Comparison of ENCODE assay signal across 14 cellular contexts in genomic region chr1:36211841-36212240, GRCh38. TPM values are rescaled to one million over a fixed set of nuclear protein-coding genes. Genes with fewer than 3 reads are reported as not detected.
DNase-seq lines count a peak whose midpoint lies in the region; ATAC-seq, FAIRE-seq and TF ChIP-seq lines count a peak whose summit lies in the region.
"Had no signal": no experiment of that assay in that cellular context is flagged by ENCODE, and none has a peak within 500 bp of the region (broad histone marks: within the 10 kb centered on the region; RNA-seq: fewer than 3 reads in every experiment).

No MANE protein-coding gene starts in this region.

- no peaks in the 10 kb centered on the region for H3K9me1 ChIP-seq in K562 (ENCODE audit: control insufficient read depth, insufficient read depth, low read length)

- TF ChIP-seq RAD21 in K562 (CRISPR knock-in tag; conservative IDR thresholded peaks at IDR 0.05 in 1 of 2, IDR thresholded peaks at IDR 0.05 in 1 of 2) = no peak

- TF ChIP-seq POLR2A in K562 (conservative IDR thresholded peaks at IDR 0.05) (no peak), spleen (IDR thresholded peaks at IDR 0.05) (no peak)

- no peak overlapping the region for H3K4me3 ChIP-seq in K562
- no peak overlapping the region for H3K4me3 ChIP-seq in fibroblast of villous mesenchyme (ENCODE audit: low read depth, low read length)
- H3K4me3 ChIP-seq in small intestine (ENCODE audit: low read depth in 1 of 2, low read length in 2 of 2) = no peak overlapping the region
- no peak overlapping the region for H3K4me3 ChIP-seq in spleen
- no peak overlapping the region for H3K4me3 ChIP-seq in H7 (ENCODE audit: insufficient read depth, low read depth, low read length)
- H3K4me3 ChIP-seq: GM23338 had no signal

- H3K9me3 ChIP-seq in K562 (replicated peaks; ENCODE audit: control insufficient read depth, insufficient read depth, low read depth, low read length) (no peaks in the 10 kb centered on the region), small intestine (ENCODE audit: control insufficient read depth, low read depth) (no peaks in the 10 kb centered on the region), spleen (no peaks in the 10 kb centered on the region)

- TF ChIP-seq CTCF in K562 (IDR thresholded peaks at IDR 0.05 in 2 of 3, conservative IDR thresholded peaks at IDR 0.05 in 1 of 3; ENCODE audit: insufficient read depth in 2 of 3, low read depth in 1 of 3, low read length in 3 of 3) (no peak), fibroblast of villous mesenchyme (IDR thresholded peaks at IDR 0.05; ENCODE audit: insufficient read depth, low read depth, low read length) (no peak), spleen (IDR thresholded peaks at IDR 0.05 in 8 of 11, conservative IDR thresholded peaks at IDR 0.05 in 3 of 11) (no peak)

- peak; percentile 23; the same call in 1 of the 3 replicates for ATAC-seq in K562
- ATAC-seq: GM23338 had no signal

- no peaks in the 10 kb centered on the region for H3K36me3 ChIP-seq in K562 (ENCODE audit: control insufficient read depth, insufficient read depth, low read length)
- no peaks in the 10 kb centered on the region for H3K36me3 ChIP-seq in small intestine (ENCODE audit: control insufficient read depth in 2 of 2, insufficient read depth in 2 of 2, low read length in 2 of 2)
- no peaks in the 10 kb centered on the region for H3K36me3 ChIP-seq in spleen
- no peaks in the 10 kb centered on the region for H3K36me3 ChIP-seq in H7 (replicated peaks; ENCODE audit: control insufficient read depth, insufficient read depth, low read length)

- in situ Hi-C loops in K562 (cut with MboI) = no loop called here

- H3K4me2 ChIP-seq in K562 (ENCODE audit: insufficient read depth, low read length) = no peak overlapping the region
- H3K4me2 ChIP-seq: GM23338 had no signal

- TF ChIP-seq EP300 in K562 (IDR thresholded peaks at IDR 0.05; ENCODE audit: low read length) = no peak

- H2AFZ ChIP-seq in K562 (ENCODE audit: low read depth, low read length) = peak overlapping the region; percentile 37
- H2AFZ ChIP-seq: GM23338 had no signal

- 42% methylated on average over 2 of the region's 2 CpGs for WGBS in K562 (ENCODE audit: insufficient coverage, low coverage, missing lambda C conversion rate)
- 78 to 88% (median 83%) methylated on average over 2 of the region's 2 CpGs for WGBS in small intestine, 3 donors
- 57 to 93% (median 79%) methylated on average over 2 of the region's 2 CpGs for WGBS in spleen, 5 donors

- H4K20me1 ChIP-seq in K562 (replicated peaks; ENCODE audit: control insufficient read depth, insufficient read depth, low read length) = no peaks in the 10 kb centered on the region

- no peaks in the 10 kb centered on the region for H3K27me3 ChIP-seq in K562 (ENCODE audit: control insufficient read depth in 2 of 2, insufficient read depth in 2 of 2, low read length in 2 of 2)
- no peaks in the 10 kb centered on the region for H3K27me3 ChIP-seq in small intestine (ENCODE audit: control insufficient read depth in 2 of 2, insufficient read depth in 2 of 2, low read length in 2 of 2)
- no peaks in the 10 kb centered on the region for H3K27me3 ChIP-seq in spleen (replicated peaks in 1 of 7)
- H3K27me3 ChIP-seq in H7 (ENCODE audit: control insufficient read depth, insufficient read depth, low read length) = no peaks in the 10 kb centered on the region

- no peak overlapping the region for H3K27ac ChIP-seq in K562 (ENCODE audit: extremely low read depth, low read depth, low read length)
- H3K27ac ChIP-seq in small intestine (ENCODE audit: low read depth in 1 of 2, low read length in 1 of 2) = no peak overlapping the region
- no peak overlapping the region for H3K27ac ChIP-seq in spleen
- H3K27ac ChIP-seq: 22Rv1 had no signal

- CTCF ChIA-PET in K562 (lab: Yijun Ruan, JAX; ENCODE audit: low intra/inter-chr PET ratio) = no interaction called here

- peak; percentile 78 for DNase-seq in NCI-H82 (lab: John Stamatoyannopoulos, UW)
- DNase-seq in NCI-H82 treated with DMSO at 0.1 percent for 48 hours (lab: John Stamatoyannopoulos, UW; ENCODE audit: unreplicated experiment) = no peak
- no peak for DNase-seq in K562 (ENCODE audit: extremely low read depth in 1 of 4, low spot score in 3 of 4)
- DNase-seq in fibroblast of villous mesenchyme (ENCODE audit: low read depth) = peak; percentile 90
- peak; percentile 39 for DNase-seq in small intestine
- no peak for DNase-seq in spleen
- no peak for DNase-seq in H7
- no peak for DNase-seq in cerebellar nuclear complex (lab: John Stamatoyannopoulos, UW)
- DNase-seq: DMS 273 treated with DMSO at 0.1 percent for 48 hours, H9 had no signal

- POLR2A ChIA-PET in K562 (lab: Yijun Ruan, JAX) = interaction anchor here (0.9 to 4.9 kb wide), 4 partner anchors 11 to 52 kb away, joined by 3 to 48 read pairs (median 4); partner anchors contain the start of gene THRAP3

- no peaks in the 10 kb centered on the region for H3K79me2 ChIP-seq in K562 (ENCODE audit: control insufficient read depth, insufficient read depth, low read length)

- no TSS peak for BruUV-seq in K562 (replicated peaks; lab: Mats Ljungman, UMichigan)

- intact Hi-C loops in K562 (cut with micrococcal nuclease) (no loop called here), spleen (cut with DNase I; ENCODE audit: low total_unique reads) (no loop called here)

- FAIRE-seq in K562 (lab: Jason Lieb, UNC) (no peak), small intestine (lab: Jason Lieb, UNC) (no peak)
- FAIRE-seq: GM18507, HTR-8/SVneo had no signal

- H3K9ac ChIP-seq in K562 (ENCODE audit: insufficient read depth in 1 of 2, low read depth in 2 of 2, low read length in 2 of 2) = no peak overlapping the region

- H3K4me1 ChIP-seq in K562 (replicated peaks in 1 of 2; ENCODE audit: control insufficient read depth in 2 of 2, insufficient read depth in 2 of 2, low read length in 2 of 2) (peaks cover 7 to 13% of the 10 kb centered on the region in 2 experiments; a peak in 3 of 5 replicates), small intestine (ENCODE audit: control insufficient read depth in 2 of 2, insufficient read depth in 1 of 2, low read depth in 1 of 2, low read length in 1 of 2) (no peaks in the 10 kb centered on the region), spleen (peaks cover 0 to 18% (median 5%) of the 10 kb centered on the region in 6 donors)

TF ChIP-seq in K562, 482 proteins besides CTCF, POLR2A, EP300 and RAD21 (continues in another document):
- no peak for TF ChIP-seq PYGO2 (tag; IDR thresholded peaks at IDR 0.05)
- TF ChIP-seq ZNF282 (CRISPR knock-in tag; IDR thresholded peaks at IDR 0.05) = no peak

RNA-seq across cellular contexts. Expression of gene THRAP3, which starts 12.4 kb away (rescaled TPM):
- 53.3 and 99.3 TPM in 2 replicates for total RNA-seq in K562 (2011; cell fraction: chromatin; rRNA removed; ENCODE audit: low replicate concordance)
- 40.0 and 45.4 TPM in 2 replicates for total RNA-seq in K562 (2011; cell fraction: nucleolus; rRNA removed)
- total RNA-seq in K562 (2011; cell fraction: nucleoplasm; rRNA removed) = 40.3 and 53.6 TPM in 2 replicates
- total RNA-seq in K562 (2014; rRNA removed) (67.9 and 70.5 TPM in 2 replicates), K562 (2014; rRNA removed; fragmentation: Illumina TruSeq; extraction: Trizol) (100 and 118 TPM in 2 replicates), K562 (2015; rRNA removed; fragmentation: Illumina TruSeq; extraction: Trizol) (125 and 128 TPM in 2 replicates), K562 (2021) (107 and 123 TPM in 2 replicates), fibroblast of villous mesenchyme (120 and 130 TPM in 2 replicates), spleen (100 to 1,000 TPM in 1 of 7 donors, 10 to 100 TPM in 6; 72.8 to 109 (median 95.4) TPM)
- polyA plus RNA-seq in K562 (2011; rRNA removed) (101 and 113 TPM in 2 replicates), K562 (2014; fragmentation: Illumina TruSeq; extraction: Trizol) (133 TPM in 2 replicates), K562 (2014; fragmentation: Nextera tagmentation; extraction: Ambion mirVana) (100 to 1,000 TPM in 1 of 2 experiments, 10 to 100 TPM in 1; 66.2 to 135 TPM), K562 (2014; rRNA removed) (76.9 and 99.0 TPM in 2 replicates), small intestine (10 to 100 TPM; 25.9 to 41.0 (median 29.1) TPM), spleen (10 to 100 TPM; 21.2 to 33.0 (median 27.0) TPM)
- 36.7 and 54.3 TPM in 2 replicates for polyA plus RNA-seq in K562 (2011; cell fraction: cytosol; rRNA removed)
- polyA plus RNA-seq in K562 (2011; cell fraction: nucleus; rRNA removed) = 58.5 and 65.3 TPM in 2 replicates
- 61.1 and 64.3 TPM in 2 replicates for polyA plus RNA-seq in K562 (2012)
- 180 TPM in 2 replicates for polyA minus RNA-seq in K562 (2011; rRNA and poly(A)+ RNA removed)
- polyA minus RNA-seq in K562 (2011; cell fraction: cytosol; rRNA and poly(A)+ RNA removed) = 49.1 and 81.3 TPM in 2 replicates
- polyA minus RNA-seq in K562 (2011; cell fraction: nucleus; rRNA and poly(A)+ RNA removed) = 29.9 and 65.6 TPM in 2 replicates
- 82.7 and 90.7 TPM in 2 replicates for total RNA-seq in H7 (2014; rRNA removed; shearing (Covaris generic))

RNA-seq across cellular contexts. Expression of gene MAP7D1, which starts 55.9 kb away (rescaled TPM):
- total RNA-seq in K562 (2011; cell fraction: chromatin; rRNA removed; ENCODE audit: low replicate concordance) = 28.8 and 80.6 TPM in 2 replicates
- total RNA-seq in K562 (2011; cell fraction: nucleolus; rRNA removed) = 47.5 and 62.2 TPM in 2 replicates
- total RNA-seq in K562 (2011; cell fraction: nucleoplasm; rRNA removed) = 37.8 and 52.2 TPM in 2 replicates
- total RNA-seq in K562 (2014; rRNA removed) (72.8 and 74.4 TPM in 2 replicates), K562 (2014; rRNA removed; fragmentation: Illumina TruSeq; extraction: Trizol) (17.4 and 20.8 TPM in 2 replicates), K562 (2015; rRNA removed; fragmentation: Illumina TruSeq; extraction: Trizol) (34.5 and 37.8 TPM in 2 replicates), K562 (2021) (101 and 108 TPM in 2 replicates), fibroblast of villous mesenchyme (142 and 187 TPM in 2 replicates), spleen (100 to 1,000 TPM in 3 of 7 donors, 10 to 100 TPM in 4; 72.6 to 116 (median 96.9) TPM)
- polyA plus RNA-seq in K562 (2011; rRNA removed) (17.2 and 18.4 TPM in 2 replicates), K562 (2014; fragmentation: Illumina TruSeq; extraction: Trizol) (49.2 and 53.7 TPM in 2 replicates), K562 (2014; fragmentation: Nextera tagmentation; extraction: Ambion mirVana) (1 to 10 TPM; 3.6 to 4.4 TPM), K562 (2014; rRNA removed) (53.8 and 54.7 TPM in 2 replicates), small intestine (10 to 100 TPM; 37.4 to 58.6 (median 47.9) TPM), spleen (10 to 100 TPM; 30.4 to 62.7 (median 38.0) TPM)
- polyA plus RNA-seq in K562 (2011; cell fraction: cytosol; rRNA removed) = 14.6 and 28.7 TPM in 2 replicates
- 34.1 and 46.2 TPM in 2 replicates for polyA plus RNA-seq in K562 (2011; cell fraction: nucleus; rRNA removed)
- 51.5 and 56.5 TPM in 2 replicates for polyA plus RNA-seq in K562 (2012)
- polyA minus RNA-seq in K562 (2011; rRNA and poly(A)+ RNA removed) = 8.2 and 9.2 TPM in 2 replicates
- polyA minus RNA-seq in K562 (2011; cell fraction: cytosol; rRNA and poly(A)+ RNA removed) = 31.8 and 55.1 TPM in 2 replicates
- polyA minus RNA-seq in K562 (2011; cell fraction: nucleus; rRNA and poly(A)+ RNA removed) = 13.1 and 14.8 TPM in 2 replicates
- 146 TPM in 2 replicates for total RNA-seq in H7 (2014; rRNA removed; shearing (Covaris generic))

Comparison
In these comparisons a context has a peak if more than half of its experiments do, and no peak if none do; other contexts are left out.
1. DNase-seq: peak in NCI-H82 (single experiment), fibroblast of villous mesenchyme (single experiment) and small intestine (single experiment); none in NCI-H82 treated with DMSO at 0.1 percent for 48 hours (single experiment), K562 (0 of 4), spleen (single experiment), H7 (single experiment) and cerebellar nuclear complex (0 of 2).